ENCODE assay signal across 1 cellular context in the genomic region with DNA sequence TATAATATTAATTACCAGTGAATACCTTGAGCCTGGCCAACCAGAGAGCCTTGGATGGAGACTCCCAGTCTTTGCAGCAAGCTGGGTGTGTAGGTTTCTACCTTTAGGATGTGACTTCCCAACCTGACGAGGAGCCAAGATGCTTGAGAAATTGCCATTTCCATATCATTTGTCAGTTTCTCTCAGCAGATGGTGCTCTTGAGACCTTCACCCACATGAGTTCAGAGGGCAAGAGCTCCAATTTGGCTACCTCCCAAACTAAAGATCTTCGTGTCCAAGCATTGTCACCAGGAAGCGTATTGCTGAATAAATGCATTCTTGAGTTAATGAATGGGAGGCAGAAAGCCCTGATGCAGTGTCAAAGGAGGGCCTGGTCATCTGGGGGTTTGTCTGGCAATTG.
TF ChIP-seq lines count a peak whose summit lies in the region.

No MANE protein-coding gene starts in this region.

TF ChIP-seq in GM23338, 12 proteins besides CTCF, POLR2A, EP300 and RAD21 (continued from another document):
- TF ChIP-seq ETS1 (IDR thresholded peaks at IDR 0.05) (no peak), NANOG (IDR thresholded peaks at IDR 0.05; ENCODE audit: borderline replicate concordance) (no peak), CREB1 (CRISPR knock-in tag; IDR thresholded peaks at IDR 0.05; ENCODE audit: low read depth) (no peak), EZH2 (IDR thresholded peaks at IDR 0.05; ENCODE audit: low read depth, unreplicated experiment) (no peak), ZNF114 (CRISPR knock-in tag; IDR thresholded peaks at IDR 0.05) (no peak), ZNF462 (CRISPR knock-in tag; IDR thresholded peaks at IDR 0.05) (no peak), EZH2phosphoT487 (IDR thresholded peaks at IDR 0.05; ENCODE audit: unreplicated experiment) (no peak)
